1 cellular context compared by ENCODE assay signal in genomic region chr4:139266583-139267257, GRCh38.
A peak's percentile ranks its signal among the peaks of the same experiment; 100 is the strongest.
TF ChIP-seq lines count a peak whose summit lies in the region.

No MANE protein-coding gene starts in this region.

TF ChIP-seq in GM12878, 131 proteins besides CTCF, POLR2A, EP300 and RAD21 (continued from another document):
- peak; percentile 92 for TF ChIP-seq USF2 (IDR thresholded peaks at IDR 0.05; ENCODE audit: borderline replicate concordance, low read depth, low read length)
- peak; percentile 88 for TF ChIP-seq MTA2 (IDR thresholded peaks at IDR 0.05; ENCODE audit: low read depth)
